Comparison of ENCODE assay signal across 1 cellular context in genomic region chr4:145487626-145488025, GRCh38.
TF ChIP-seq lines count a peak whose summit lies in the region.

No MANE protein-coding gene starts in this region.

TF ChIP-seq in GM12878, 131 proteins besides CTCF, POLR2A, EP300 and RAD21 (continued from another document):
- TF ChIP-seq YY1 (IDR thresholded peaks at IDR 0.05; ENCODE audit: low read depth, low read length) (peak; percentile 65; the same call in 1 of the 2 replicates), PML (IDR thresholded peaks at IDR 0.05; ENCODE audit: low read length) (peak; percentile 38; the same call in 1 of the 2 replicates), BHLHE40 (IDR thresholded peaks at IDR 0.05; ENCODE audit: borderline replicate concordance in 1 of 2, low read depth in 2 of 2, low read length in 1 of 2) (peak in 1 of 2 experiments; percentile 47; a peak in 1 of 4 replicates), ATF2 (IDR thresholded peaks at IDR 0.05; ENCODE audit: low read length) (peak; percentile 69), PAX8 (IDR thresholded peaks at IDR 0.05) (no peak)
TF ChIP-seq in GM12878: peak in this region for 20.
